24 cellular contexts compared by ENCODE assay signal in genomic region chrX:55340896-55341433, GRCh38.
DNase-seq lines count a peak whose midpoint lies in the region; ATAC-seq lines count a peak whose summit lies in the region.
"Had no signal": no experiment of that assay in that cellular context is flagged by ENCODE, and none has a peak within 500 bp of the region (broad histone marks: within the 10 kb centered on the region; RNA-seq: fewer than 3 reads in every experiment).

No MANE protein-coding gene starts in this region.

- H3K4me1 ChIP-seq in thymus (ENCODE audit: control insufficient read depth, insufficient read depth, low read length) (no peaks in the 10 kb centered on the region), right cardiac atrium (ENCODE audit: control insufficient read depth, insufficient read depth, low read length) (no peaks in the 10 kb centered on the region)
- H3K4me1 ChIP-seq: HAP-1 had no signal

- peaks cover 13% of the 10 kb centered on the region for H3K4me1 Mint-ChIP-seq in T-helper 1 cell treated with Interleukin-12 subunit alpha and Interleukin-12 subunit beta and Interleukin-4 antibody, amounts not matched to agents 30 μg/mL and 1 μg/mL, for 36 hours (ENCODE audit: low read depth)
- H3K4me1 Mint-ChIP-seq in stimulated activated naive CD8-positive, alpha-beta T cell treated with anti-CD3 and anti-CD28 coated beads, Interleukin-15, Interleukin-2, amounts not matched to agents 100 ng/mL and 50 ng/mL, for 24 hours (ENCODE audit: low read depth), result peaks cover 13% of the 10 kb centered on the region
- peaks cover 29% of the 10 kb centered on the region for H3K4me1 Mint-ChIP-seq in stimulated activated naive CD8-positive, alpha-beta T cell treated with anti-CD3 and anti-CD28 coated beads, Interleukin-15, amount 100 ng/mL, for 72 hours

- intact Hi-C loops in right cardiac atrium (cut with DNase I), result loop anchor here in 1 of 4 donors (10.0 kb wide), 1 partner anchor 206 kb away; no protein-coding TSS in a partner anchor

- no peaks in the 10 kb centered on the region for H3K36me3 ChIP-seq in thymus (ENCODE audit: control insufficient read depth, insufficient read depth)
- H3K36me3 ChIP-seq: BLaER1, HAP-1 had no signal

- H3K36me3 Mint-ChIP-seq in T-helper 1 cell treated with Interleukin-12 subunit alpha and Interleukin-12 subunit beta and Interleukin-4 antibody, amounts not matched to agents 30 μg/mL and 1 μg/mL, for 36 hours (ENCODE audit: low read depth), result no peaks in the 10 kb centered on the region
- H3K36me3 Mint-ChIP-seq in stimulated activated naive CD8-positive, alpha-beta T cell treated with anti-CD3 and anti-CD28 coated beads, Interleukin-15, Interleukin-2, amounts not matched to agents 100 ng/mL and 50 ng/mL, for 24 hours (ENCODE audit: low read depth), result no peaks in the 10 kb centered on the region
- H3K36me3 Mint-ChIP-seq: IgD-negative memory B cell had no signal

- WGBS in thymus, result 89% methylated on average over 4 of the region's 4 CpGs
- 55% methylated on average over 4 of the region's 4 CpGs for WGBS in right cardiac atrium

- no peak for DNase-seq in T-helper 1 cell
- no peak for DNase-seq in stimulated activated naive CD8-positive, alpha-beta T cell treated with anti-CD3 and anti-CD28 coated beads, Interleukin-15, amount 100 ng/mL, for 72 hours
- DNase-seq in right cardiac atrium, result no peak
- DNase-seq in NOMO-1 (lab: John Stamatoyannopoulos, UW; ENCODE audit: unreplicated experiment in 2 of 2), result no peak
- DNase-seq: ACHN; CD4-positive, alpha-beta T cell; COR-L47; DMS79; Karpas-422; MV-4-11; NCI-H1694; NCI-H2081 treated with DMSO at 0.1 percent for 48 hours; NCI-H2171 treated with DMSO at 0.1 percent for 48 hours; NCI-H526; OCI-M1 had no signal

- peak overlapping the region; percentile 25 for H3K27ac ChIP-seq in thymus (ENCODE audit: low read depth)
- H3K27ac ChIP-seq in right cardiac atrium (ENCODE audit: low read length), result no peak overlapping the region
- H3K27ac ChIP-seq: 22Rv1, BLaER1 had no signal

- H3K27ac Mint-ChIP-seq in T-helper 1 cell treated with Interleukin-12 subunit alpha and Interleukin-12 subunit beta and Interleukin-4 antibody, amounts not matched to agents 30 μg/mL and 1 μg/mL, for 36 hours, result peak overlapping the region; percentile 28
- H3K27ac Mint-ChIP-seq in stimulated activated naive CD8-positive, alpha-beta T cell treated with anti-CD3 and anti-CD28 coated beads, Interleukin-15, Interleukin-2, amounts not matched to agents 100 ng/mL and 50 ng/mL, for 24 hours, result peak overlapping the region; percentile 74
- no peak overlapping the region for H3K27ac Mint-ChIP-seq in stimulated activated naive CD8-positive, alpha-beta T cell treated with anti-CD3 and anti-CD28 coated beads, Interleukin-15, amount 100 ng/mL, for 72 hours
- H3K27ac Mint-ChIP-seq: CD4-positive, alpha-beta T cell had no signal

- no peak overlapping the region for H3K4me3 Mint-ChIP-seq in T-helper 1 cell treated with Interleukin-12 subunit alpha and Interleukin-12 subunit beta and Interleukin-4 antibody, amounts not matched to agents 30 μg/mL and 1 μg/mL, for 36 hours
- H3K4me3 Mint-ChIP-seq in stimulated activated naive CD8-positive, alpha-beta T cell treated with anti-CD3 and anti-CD28 coated beads, Interleukin-15, Interleukin-2, amounts not matched to agents 100 ng/mL and 50 ng/mL, for 24 hours, result no peak overlapping the region
- no peak overlapping the region for H3K4me3 Mint-ChIP-seq in stimulated activated naive CD8-positive, alpha-beta T cell treated with anti-CD3 and anti-CD28 coated beads, Interleukin-15, amount 100 ng/mL, for 72 hours
- H3K4me3 Mint-ChIP-seq: CD4-positive, alpha-beta T cell; IgD-negative memory B cell had no signal

- H3K4me3 ChIP-seq in thymus (ENCODE audit: low read length) (no peak overlapping the region), right cardiac atrium (ENCODE audit: low read length) (no peak overlapping the region)
- H3K4me3 ChIP-seq: BLaER1, HAP-1 had no signal

- no peaks in the 10 kb centered on the region for H3K9me3 ChIP-seq in thymus (ENCODE audit: control insufficient read depth)
- no peaks in the 10 kb centered on the region for H3K9me3 ChIP-seq in right cardiac atrium (ENCODE audit: control insufficient read depth, low read length)
- H3K9me3 ChIP-seq: BLaER1, HAP-1 had no signal

- no peaks in the 10 kb centered on the region for H3K9me3 Mint-ChIP-seq in T-helper 1 cell treated with Interleukin-12 subunit alpha and Interleukin-12 subunit beta and Interleukin-4 antibody, amounts not matched to agents 30 μg/mL and 1 μg/mL, for 36 hours
- H3K9me3 Mint-ChIP-seq in stimulated activated naive CD8-positive, alpha-beta T cell treated with anti-CD3 and anti-CD28 coated beads, Interleukin-15, Interleukin-2, amounts not matched to agents 100 ng/mL and 50 ng/mL, for 24 hours, result no peaks in the 10 kb centered on the region
- H3K9me3 Mint-ChIP-seq in stimulated activated naive CD8-positive, alpha-beta T cell treated with anti-CD3 and anti-CD28 coated beads, Interleukin-15, amount 100 ng/mL, for 72 hours, result no peaks in the 10 kb centered on the region
- H3K9me3 Mint-ChIP-seq: CD4-positive, alpha-beta T cell; IgD-negative memory B cell had no signal

- H3K27me3 ChIP-seq in thymus (ENCODE audit: control insufficient read depth, insufficient read depth) (no peaks in the 10 kb centered on the region), right cardiac atrium (ENCODE audit: control insufficient read depth, insufficient read depth) (no peaks in the 10 kb centered on the region)

- no peak for ATAC-seq in stimulated activated naive CD8-positive, alpha-beta T cell treated with anti-CD3 and anti-CD28 coated beads, Interleukin-15, amount 100 ng/mL, for 72 hours
- peak; percentile 29 for ATAC-seq in esophagus mucosa
- ATAC-seq in right cardiac atrium, result no peak
- ATAC-seq: Right ventricle myocardium inferior had no signal

- H3K27me3 Mint-ChIP-seq in T-helper 1 cell treated with Interleukin-12 subunit alpha and Interleukin-12 subunit beta and Interleukin-4 antibody, amounts not matched to agents 30 μg/mL and 1 μg/mL, for 36 hours (ENCODE audit: low read depth), result no peaks in the 10 kb centered on the region
- no peaks in the 10 kb centered on the region for H3K27me3 Mint-ChIP-seq in stimulated activated naive CD8-positive, alpha-beta T cell treated with anti-CD3 and anti-CD28 coated beads, Interleukin-15, Interleukin-2, amounts not matched to agents 100 ng/mL and 50 ng/mL, for 24 hours
- H3K27me3 Mint-ChIP-seq in stimulated activated naive CD8-positive, alpha-beta T cell treated with anti-CD3 and anti-CD28 coated beads, Interleukin-15, amount 100 ng/mL, for 72 hours, result no peaks in the 10 kb centered on the region
- H3K27me3 Mint-ChIP-seq: CD4-positive, alpha-beta T cell had no signal

Comparison
In these comparisons a context has a peak if more than half of its experiments do, and no peak if none do; other contexts are left out.
1. H3K27ac Mint-ChIP-seq: peak in T-helper 1 cell treated with Interleukin-12 subunit alpha and Interleukin-12 subunit beta and Interleukin-4 antibody, amounts not matched to agents 30 μg/mL and 1 μg/mL, for 36 hours (single experiment) and stimulated activated naive CD8-positive, alpha-beta T cell treated with anti-CD3 and anti-CD28 coated beads, Interleukin-15, Interleukin-2, amounts not matched to agents 100 ng/mL and 50 ng/mL, for 24 hours (single experiment); none in stimulated activated naive CD8-positive, alpha-beta T cell treated with anti-CD3 and anti-CD28 coated beads, Interleukin-15, amount 100 ng/mL, for 72 hours (0 of 2).